10 cellular contexts compared by ENCODE assay signal in genomic region chr9:130962418-130963316, GRCh38. TPM values are rescaled to one million over a fixed set of nuclear protein-coding genes. Genes with fewer than 3 reads are reported as not detected.
DNase-seq lines count a peak whose midpoint lies in the region; ATAC-seq and TF ChIP-seq lines count a peak whose summit lies in the region.
"Had no signal": no experiment of that assay in that cellular context is flagged by ENCODE, and none has a peak within 500 bp of the region (broad histone marks: within the 10 kb centered on the region; RNA-seq: fewer than 3 reads in every experiment).

No MANE protein-coding gene starts in this region.

- H3K9me3 Mint-ChIP-seq in CD4-positive, alpha-beta T cell, result no peaks in the 10 kb centered on the region
- peaks cover 0 to 8% (median 3%) of the 10 kb centered on the region in 6 donors for H3K9me3 Mint-ChIP-seq in immature natural killer cell

- CTCF ChIA-PET in CD4-positive, alpha-beta T cell (lab: Charles Lee), result no interaction called here

- no peaks in the 10 kb centered on the region for H3K79me2 ChIP-seq in osteoblast (ENCODE audit: insufficient read depth, low read length)

- no peak overlapping the region for H2AFZ ChIP-seq in osteoblast (ENCODE audit: low read length)
- H2AFZ ChIP-seq: neural progenitor cell had no signal

- H3K4me1 ChIP-seq in osteoblast (ENCODE audit: insufficient read depth, low read length), result peaks cover 13% of the 10 kb centered on the region
- H3K4me1 ChIP-seq: neural progenitor cell had no signal

- peak; percentile 64 for DNase-seq in DMS79 treated with DMSO at 0.1 percent for 48 hours (lab: John Stamatoyannopoulos, UW)
- peak; percentile 95 for DNase-seq in epithelial cell of esophagus (ENCODE audit: low read depth)
- peak; percentile 100 for DNase-seq in osteoblast (ENCODE audit: insufficient read length, low spot score, missing footprints)
- DNase-seq in DMS114 treated with DMSO at 0.1 percent for 48 hours (lab: John Stamatoyannopoulos, UW; ENCODE audit: unreplicated experiment), result no peak
- no peak for DNase-seq in CD4-positive, alpha-beta T cell
- no peak for DNase-seq in activated CD8-positive, alpha-beta memory T cell treated with anti-CD3 and anti-CD28 coated beads, Interleukin-2, amount 50 U/mL, for 48 hours
- DNase-seq in immature natural killer cell, result no peak
- DNase-seq: OCI-M1 had no signal

- peak overlapping the region; percentile 47 for H3K27ac ChIP-seq in osteoblast (ENCODE audit: low read depth, low read length)
- no peak overlapping the region for H3K27ac ChIP-seq in CD4-positive, alpha-beta T cell (ENCODE audit: low read depth, low read length)
- H3K27ac ChIP-seq: neural progenitor cell had no signal

- H3K4me3 Mint-ChIP-seq in CD4-positive, alpha-beta T cell, result no peak overlapping the region
- H3K4me3 Mint-ChIP-seq in immature natural killer cell, result no peak overlapping the region
- H3K4me3 Mint-ChIP-seq: neural progenitor cell had no signal

- H4K20me1 ChIP-seq in osteoblast (ENCODE audit: insufficient read depth, low read length), result no peaks in the 10 kb centered on the region

- H3K27ac Mint-ChIP-seq in CD4-positive, alpha-beta T cell, result no peak overlapping the region
- H3K27ac Mint-ChIP-seq in immature natural killer cell, result no peak overlapping the region
- H3K27ac Mint-ChIP-seq: neural progenitor cell had no signal

- peaks cover under 1% of the 10 kb centered on the region for H3K27me3 ChIP-seq in osteoblast (ENCODE audit: insufficient read depth, low read length)
- no peaks in the 10 kb centered on the region for H3K27me3 ChIP-seq in CD4-positive, alpha-beta T cell (ENCODE audit: control insufficient read depth, insufficient read depth, low read length)
- H3K27me3 ChIP-seq: neural progenitor cell had no signal

- H3K4me2 ChIP-seq in osteoblast (ENCODE audit: insufficient read depth, low read length), result peak overlapping the region; percentile 47
- H3K4me2 ChIP-seq: neural progenitor cell had no signal

- intact Hi-C loops in CD4-positive, alpha-beta T cell (cut with DNase I, micrococcal nuclease), result no loop called here

- no peak overlapping the region for H3K4me3 ChIP-seq in epithelial cell of esophagus (ENCODE audit: low read length)
- no peak overlapping the region for H3K4me3 ChIP-seq in osteoblast (ENCODE audit: insufficient read depth, low read length)
- H3K4me3 ChIP-seq: neural progenitor cell had no signal

- no peaks in the 10 kb centered on the region for H3K36me3 Mint-ChIP-seq in CD4-positive, alpha-beta T cell (ENCODE audit: low read depth)
- no peaks in the 10 kb centered on the region for H3K36me3 Mint-ChIP-seq in immature natural killer cell

- H3K4me1 Mint-ChIP-seq in CD4-positive, alpha-beta T cell (ENCODE audit: low read depth), result no peaks in the 10 kb centered on the region
- H3K4me1 Mint-ChIP-seq in immature natural killer cell, result peaks cover 2 to 6% of the 10 kb centered on the region in 2 donors
- H3K4me1 Mint-ChIP-seq: neural progenitor cell had no signal

- no peaks in the 10 kb centered on the region for H3K36me3 ChIP-seq in osteoblast (ENCODE audit: insufficient read depth, low read length)
- H3K36me3 ChIP-seq: neural progenitor cell had no signal

- POLR2A ChIA-PET in CD4-positive, alpha-beta T cell (lab: Charles Lee), result no interaction called here

- TF ChIP-seq CTCF in epithelial cell of esophagus (IDR thresholded peaks at IDR 0.05; ENCODE audit: insufficient read depth, low read depth, low read length, missing control alignments), result no peak
- no peak for TF ChIP-seq CTCF in osteoblast (IDR thresholded peaks at IDR 0.05; ENCODE audit: extremely low read depth, low read depth, low read length)
- TF ChIP-seq CTCF in CD4-positive, alpha-beta T cell (IDR thresholded peaks at IDR 0.05), result no peak

- no peaks in the 10 kb centered on the region for H3K27me3 Mint-ChIP-seq in CD4-positive, alpha-beta T cell
- H3K27me3 Mint-ChIP-seq in immature natural killer cell (ENCODE audit: low read depth in 3 of 3), result peaks cover 4 to 23% (median 18%) of the 10 kb centered on the region in 3 donors

- no peak for ATAC-seq in CD4-positive, alpha-beta T cell (ENCODE audit: poor library complexity)

- H3K9me3 ChIP-seq in osteoblast (ENCODE audit: low read depth, low read length), result peaks cover 3% of the 10 kb centered on the region
- no peaks in the 10 kb centered on the region for H3K9me3 ChIP-seq in CD4-positive, alpha-beta T cell (ENCODE audit: control insufficient read depth, low read length)

TF ChIP-seq in PFSK-1, 5 proteins besides CTCF, POLR2A, EP300 and RAD21:
- TF ChIP-seq SIN3A (IDR thresholded peaks at IDR 0.05; ENCODE audit: borderline replicate concordance, insufficient read depth, low read length) (no peak), FOXP2 (optimal IDR thresholded peaks at IDR 0.05; ENCODE audit: borderline replicate concordance, extremely low read depth, extremely low read length, insufficient read depth) (peak; percentile 13)

RNA-seq across cellular contexts. Expression of gene FIBCD1, which starts 23.6 kb away (rescaled TPM):
- polyA plus RNA-seq in PFSK-1 (2012; ENCODE audit: insufficient read length, low read depth), result 11.8 TPM
- total RNA-seq in osteoblast, result 5.1 and 5.3 TPM in 2 replicates
- not detected for total RNA-seq in CD4-positive, alpha-beta T cell
- polyA plus RNA-seq in immature natural killer cell, result not detected

RNA-seq across cellular contexts. Expression of gene LAMC3, which starts 46.3 kb away (rescaled TPM):
- 11.7 TPM for polyA plus RNA-seq in PFSK-1 (2012; ENCODE audit: insufficient read length, low read depth)
- total RNA-seq in osteoblast, result under 0.01 TPM in 1 of 2 replicates, not detected in the other
- 1 to 10 TPM in 1 of 2 experiments, under 1 TPM in 1; 0.66 to 1.7 TPM for total RNA-seq in CD4-positive, alpha-beta T cell
- polyA plus RNA-seq in immature natural killer cell, result not detected

Comparison
In these comparisons a context has a peak if more than half of its experiments do, and no peak if none do; other contexts are left out.
1. DNase-seq: peak in DMS79 treated with DMSO at 0.1 percent for 48 hours (single experiment), epithelial cell of esophagus (single experiment) and osteoblast (single experiment); none in DMS114 treated with DMSO at 0.1 percent for 48 hours (single experiment), CD4-positive, alpha-beta T cell (0 of 10), activated CD8-positive, alpha-beta memory T cell treated with anti-CD3 and anti-CD28 coated beads, Interleukin-2, amount 50 U/mL, for 48 hours (single experiment) and immature natural killer cell (0 of 3).